ENCODE assay signal across 27 cellular contexts in the genomic region with DNA sequence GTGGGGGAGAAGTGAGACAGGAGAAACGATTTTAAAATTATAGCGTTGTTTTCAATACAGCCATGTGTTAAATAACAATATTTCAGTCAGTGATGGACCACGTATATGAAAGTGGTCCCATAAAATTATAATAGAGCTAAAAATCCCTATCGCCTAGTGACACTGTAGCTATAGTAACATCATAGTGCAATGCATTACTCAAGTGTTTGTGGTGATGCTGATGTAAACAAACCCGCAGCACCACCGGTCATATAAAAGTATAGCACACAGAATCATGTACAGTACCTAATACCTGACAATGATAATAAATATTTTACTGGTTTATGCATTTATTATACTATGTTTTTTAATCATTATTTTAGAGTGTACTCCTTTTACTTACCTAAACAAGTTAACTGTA.
"Had no signal": no experiment of that assay in that cellular context is flagged by ENCODE, and none has a peak within 500 bp of the region (broad histone marks: within the 10 kb centered on the region; RNA-seq: fewer than 3 reads in every experiment).

No MANE protein-coding gene starts in this region.

- H3K4me2 ChIP-seq: hepatocyte, smooth muscle cell had no signal

- H3K36me3 Mint-ChIP-seq: mesothelial cell of epicardium; naive B cell; natural killer cell; stimulated activated memory B cell treated with anti-CD40 and anti-IgM and Interleukin-4, amounts not matched to agents 10 μg/mL and 1 μg/mL and 100 μg/mL, for 72 hours had no signal

- H3K4me1 Mint-ChIP-seq: naive B cell; natural killer cell; stimulated activated memory B cell treated with anti-CD40 and anti-IgM and Interleukin-4, amounts not matched to agents 10 μg/mL and 1 μg/mL and 100 μg/mL, for 72 hours; stimulated activated naive CD8-positive, alpha-beta T cell treated with anti-CD3 and anti-CD28 coated beads, Interleukin-15, amount 100 ng/mL, for 72 hours had no signal

- H3K27ac Mint-ChIP-seq: mesothelial cell of epicardium; naive B cell; natural killer cell; nephron progenitor cell; progenitor cell of endocrine pancreas; stimulated activated memory B cell treated with anti-CD40 and anti-IgM and Interleukin-4, amounts not matched to agents 10 μg/mL and 1 μg/mL and 100 μg/mL, for 72 hours; stimulated activated naive CD8-positive, alpha-beta T cell treated with anti-CD3 and anti-CD28 coated beads, Interleukin-15, amount 100 ng/mL, for 72 hours had no signal

- H3K4me3 Mint-ChIP-seq: mesothelial cell of epicardium; naive B cell; natural killer cell; nephron progenitor cell; stimulated activated memory B cell treated with anti-CD40 and anti-IgM and Interleukin-4, amounts not matched to agents 10 μg/mL and 1 μg/mL and 100 μg/mL, for 72 hours; stimulated activated naive CD8-positive, alpha-beta T cell treated with anti-CD3 and anti-CD28 coated beads, Interleukin-15, amount 100 ng/mL, for 72 hours had no signal

- H3K27me3 ChIP-seq: hepatocyte, left lung, ovary, right atrium auricular region, right lobe of liver, tibial nerve, upper lobe of left lung, vagina had no signal

- H3K27me3 Mint-ChIP-seq: naive B cell; progenitor cell of endocrine pancreas; stimulated activated memory B cell treated with anti-CD40 and anti-IgM and Interleukin-4, amounts not matched to agents 10 μg/mL and 1 μg/mL and 100 μg/mL, for 72 hours; stimulated activated naive CD8-positive, alpha-beta T cell treated with anti-CD3 and anti-CD28 coated beads, Interleukin-15, amount 100 ng/mL, for 72 hours had no signal

- H3K9me3 ChIP-seq: ovary, right atrium auricular region, right lobe of liver, tibial nerve, upper lobe of left lung, vagina had no signal

- H3K27ac ChIP-seq: hepatocyte, left lung, lower lobe of right lung, ovary, right atrium auricular region, right lobe of liver, tibial nerve, upper lobe of left lung, vagina had no signal

- H3K4me3 ChIP-seq: hepatocyte, left lung, lower lobe of right lung, ovary, right atrium auricular region, right lobe of liver, smooth muscle cell, tibial nerve, upper lobe of left lung, vagina had no signal

- H3K79me2 ChIP-seq: hepatocyte had no signal

- H2AFZ ChIP-seq: hepatocyte had no signal

- H3K36me3 ChIP-seq: left lung, lower lobe of right lung, ovary, right atrium auricular region, right lobe of liver, tibial nerve, upper lobe of left lung, vagina had no signal

- DNase-seq: kidney glomerular epithelial cell; left cardiac atrium; left lung; lower lobe of right lung; mammary epithelial cell; mesendoderm; naive B cell; natural killer cell; nephron progenitor cell; ovary; right lobe of liver; stimulated activated CD4-positive, alpha-beta T cell treated with anti-CD3 and anti-CD28 coated beads, Interleukin-1b, Interleukin-23, amount 100 ng/mL, for 48 hours; stimulated activated CD4-positive, alpha-beta T cell treated with anti-CD3 and anti-CD28 coated beads, Interleukin-2, amount 100 ng/mL, for 48 hours; stimulated activated CD4-positive, alpha-beta T cell treated with anti-CD3 and anti-CD28 coated beads, Interleukin-4, amount 100 ng/mL, for 4 hours; stimulated activated CD8-positive, alpha-beta memory T cell treated with anti-CD3 and anti-CD28 coated beads, Interleukin-4, amount 100 ng/mL, for 48 hours; stimulated activated naive CD4-positive, alpha-beta T cell treated with Interleukin-2 at 50 U/mL for 16 hours; stimulated activated naive CD8-positive, alpha-beta T cell treated with anti-CD3 and anti-CD28 coated beads, Interleukin-15, amount 100 ng/mL, for 72 hours; substantia nigra; upper lobe of left lung had no signal
